ENCODE assay signal across 2 cellular contexts in the genomic region with DNA sequence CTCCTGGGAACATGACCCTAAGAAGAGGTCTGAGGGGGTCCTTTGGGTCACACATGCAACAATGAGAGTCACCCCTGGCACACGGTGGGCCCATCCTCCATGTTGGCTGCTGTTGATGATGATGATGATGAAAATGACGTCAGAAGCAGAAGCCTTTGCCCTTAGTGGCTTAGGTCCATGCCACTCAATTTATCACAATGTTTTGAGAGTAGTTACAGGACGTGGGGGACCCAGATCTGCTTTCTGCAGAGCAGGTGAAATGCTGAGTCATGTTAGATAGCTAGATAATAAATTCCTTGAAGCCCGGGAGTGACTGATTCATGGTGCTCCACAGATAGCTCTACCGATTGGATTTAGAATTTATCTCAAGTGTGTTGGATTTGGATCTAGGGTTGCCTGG.
TF ChIP-seq lines count a peak whose summit lies in the region.

No MANE protein-coding gene starts in this region.

TF ChIP-seq in A549, 52 proteins besides CTCF, POLR2A, EP300 and RAD21 (continued from another document):
- TF ChIP-seq, protein P1, sequence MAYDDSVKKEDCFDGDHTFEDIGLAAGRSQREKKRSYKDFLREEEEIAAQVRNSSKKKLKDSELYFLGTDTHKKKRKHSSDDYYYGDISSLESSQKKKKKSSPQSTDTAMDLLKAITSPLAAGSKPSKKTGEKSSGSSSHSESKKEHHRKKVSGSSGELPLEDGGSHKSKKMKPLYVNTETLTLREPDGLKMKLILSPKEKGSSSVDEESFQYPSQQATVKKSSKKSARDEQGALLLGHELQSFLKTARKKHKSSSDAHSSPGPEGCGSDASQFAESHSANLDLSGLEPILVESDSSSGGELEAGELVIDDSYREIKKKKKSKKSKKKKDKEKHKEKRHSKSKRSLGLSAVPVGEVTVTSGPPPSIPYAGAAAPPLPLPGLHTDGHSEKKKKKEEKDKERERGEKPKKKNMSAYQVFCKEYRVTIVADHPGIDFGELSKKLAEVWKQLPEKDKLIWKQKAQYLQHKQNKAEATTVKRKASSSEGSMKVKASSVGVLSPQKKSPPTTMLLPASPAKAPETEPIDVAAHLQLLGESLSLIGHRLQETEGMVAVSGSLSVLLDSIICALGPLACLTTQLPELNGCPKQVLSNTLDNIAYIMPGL (CRISPR knock-in tag; IDR thresholded peaks at IDR 0.05; ENCODE audit: borderline replicate concordance): no peak
- TF ChIP-seq JUN (IDR thresholded peaks at IDR 0.05): no peak

TF ChIP-seq in GM23338, 12 proteins besides CTCF, POLR2A, EP300 and RAD21 (continued from another document):
- TF ChIP-seq, protein P2, sequence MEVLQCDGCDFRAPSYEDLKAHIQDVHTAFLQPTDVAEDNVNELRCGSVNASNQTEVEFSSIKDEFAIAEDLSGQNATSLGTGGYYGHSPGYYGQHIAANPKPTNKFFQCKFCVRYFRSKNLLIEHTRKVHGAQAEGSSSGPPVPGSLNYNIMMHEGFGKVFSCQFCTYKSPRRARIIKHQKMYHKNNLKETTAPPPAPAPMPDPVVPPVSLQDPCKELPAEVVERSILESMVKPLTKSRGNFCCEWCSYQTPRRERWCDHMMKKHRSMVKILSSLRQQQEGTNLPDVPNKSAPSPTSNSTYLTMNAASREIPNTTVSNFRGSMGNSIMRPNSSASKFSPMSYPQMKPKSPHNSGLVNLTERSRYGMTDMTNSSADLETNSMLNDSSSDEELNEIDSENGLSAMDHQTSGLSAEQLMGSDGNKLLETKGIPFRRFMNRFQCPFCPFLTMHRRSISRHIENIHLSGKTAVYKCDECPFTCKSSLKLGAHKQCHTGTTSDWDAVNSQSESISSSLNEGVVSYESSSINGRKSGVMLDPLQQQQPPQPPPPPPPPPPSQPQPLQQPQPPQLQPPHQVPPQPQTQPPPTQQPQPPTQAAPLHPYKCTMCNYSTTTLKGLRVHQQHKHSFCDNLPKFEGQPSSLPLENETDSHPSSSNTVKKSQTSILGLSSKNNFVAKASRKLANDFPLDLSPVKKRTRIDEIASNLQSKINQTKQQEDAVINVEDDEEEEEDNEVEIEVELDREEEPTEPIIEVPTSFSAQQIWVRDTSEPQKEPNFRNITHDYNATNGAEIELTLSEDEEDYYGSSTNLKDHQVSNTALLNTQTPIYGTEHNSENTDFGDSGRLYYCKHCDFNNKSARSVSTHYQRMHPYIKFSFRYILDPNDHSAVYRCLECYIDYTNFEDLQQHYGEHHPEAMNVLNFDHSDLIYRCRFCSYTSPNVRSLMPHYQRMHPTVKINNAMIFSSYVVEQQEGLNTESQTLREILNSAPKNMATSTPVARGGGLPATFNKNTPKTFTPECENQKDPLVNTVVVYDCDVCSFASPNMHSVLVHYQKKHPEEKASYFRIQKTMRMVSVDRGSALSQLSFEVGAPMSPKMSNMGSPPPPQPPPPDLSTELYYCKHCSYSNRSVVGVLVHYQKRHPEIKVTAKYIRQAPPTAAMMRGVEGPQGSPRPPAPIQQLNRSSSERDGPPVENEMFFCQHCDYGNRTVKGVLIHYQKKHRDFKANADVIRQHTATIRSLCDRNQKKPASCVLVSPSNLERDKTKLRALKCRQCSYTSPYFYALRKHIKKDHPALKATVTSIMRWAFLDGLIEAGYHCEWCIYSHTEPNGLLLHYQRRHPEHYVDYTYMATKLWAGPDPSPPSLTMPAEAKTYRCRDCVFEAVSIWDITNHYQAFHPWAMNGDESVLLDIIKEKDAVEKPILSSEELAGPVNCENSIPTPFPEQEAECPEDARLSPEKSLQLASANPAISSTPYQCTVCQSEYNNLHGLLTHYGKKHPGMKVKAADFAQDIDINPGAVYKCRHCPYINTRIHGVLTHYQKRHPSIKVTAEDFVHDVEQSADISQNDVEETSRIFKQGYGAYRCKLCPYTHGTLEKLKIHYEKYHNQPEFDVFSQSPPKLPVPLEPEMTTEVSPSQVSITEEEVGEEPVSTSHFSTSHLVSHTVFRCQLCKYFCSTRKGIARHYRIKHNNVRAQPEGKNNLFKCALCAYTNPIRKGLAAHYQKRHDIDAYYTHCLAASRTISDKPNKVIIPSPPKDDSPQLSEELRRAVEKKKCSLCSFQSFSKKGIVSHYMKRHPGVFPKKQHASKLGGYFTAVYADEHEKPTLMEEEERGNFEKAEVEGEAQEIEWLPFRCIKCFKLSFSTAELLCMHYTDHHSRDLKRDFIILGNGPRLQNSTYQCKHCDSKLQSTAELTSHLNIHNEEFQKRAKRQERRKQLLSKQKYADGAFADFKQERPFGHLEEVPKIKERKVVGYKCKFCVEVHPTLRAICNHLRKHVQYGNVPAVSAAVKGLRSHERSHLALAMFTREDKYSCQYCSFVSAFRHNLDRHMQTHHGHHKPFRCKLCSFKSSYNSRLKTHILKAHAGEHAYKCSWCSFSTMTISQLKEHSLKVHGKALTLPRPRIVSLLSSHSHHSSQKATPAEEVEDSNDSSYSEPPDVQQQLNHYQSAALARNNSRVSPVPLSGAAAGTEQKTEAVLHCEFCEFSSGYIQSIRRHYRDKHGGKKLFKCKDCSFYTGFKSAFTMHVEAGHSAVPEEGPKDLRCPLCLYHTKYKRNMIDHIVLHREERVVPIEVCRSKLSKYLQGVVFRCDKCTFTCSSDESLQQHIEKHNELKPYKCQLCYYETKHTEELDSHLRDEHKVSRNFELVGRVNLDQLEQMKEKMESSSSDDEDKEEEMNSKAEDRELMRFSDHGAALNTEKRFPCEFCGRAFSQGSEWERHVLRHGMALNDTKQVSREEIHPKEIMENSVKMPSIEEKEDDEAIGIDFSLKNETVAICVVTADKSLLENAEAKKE (CRISPR knock-in tag; IDR thresholded peaks at IDR 0.05): no peak
- TF ChIP-seq NANOG (IDR thresholded peaks at IDR 0.05; ENCODE audit: borderline replicate concordance): no peak
- no peak for TF ChIP-seq EZH2phosphoT487 (IDR thresholded peaks at IDR 0.05; ENCODE audit: unreplicated experiment)
- no peak for TF ChIP-seq STAT1 (IDR thresholded peaks at IDR 0.05; ENCODE audit: unreplicated experiment)
- TF ChIP-seq ZNF114 (CRISPR knock-in tag; IDR thresholded peaks at IDR 0.05): no peak
- TF ChIP-seq JUNB (IDR thresholded peaks at IDR 0.05; ENCODE audit: unreplicated experiment): no peak
- TF ChIP-seq, protein P3, sequence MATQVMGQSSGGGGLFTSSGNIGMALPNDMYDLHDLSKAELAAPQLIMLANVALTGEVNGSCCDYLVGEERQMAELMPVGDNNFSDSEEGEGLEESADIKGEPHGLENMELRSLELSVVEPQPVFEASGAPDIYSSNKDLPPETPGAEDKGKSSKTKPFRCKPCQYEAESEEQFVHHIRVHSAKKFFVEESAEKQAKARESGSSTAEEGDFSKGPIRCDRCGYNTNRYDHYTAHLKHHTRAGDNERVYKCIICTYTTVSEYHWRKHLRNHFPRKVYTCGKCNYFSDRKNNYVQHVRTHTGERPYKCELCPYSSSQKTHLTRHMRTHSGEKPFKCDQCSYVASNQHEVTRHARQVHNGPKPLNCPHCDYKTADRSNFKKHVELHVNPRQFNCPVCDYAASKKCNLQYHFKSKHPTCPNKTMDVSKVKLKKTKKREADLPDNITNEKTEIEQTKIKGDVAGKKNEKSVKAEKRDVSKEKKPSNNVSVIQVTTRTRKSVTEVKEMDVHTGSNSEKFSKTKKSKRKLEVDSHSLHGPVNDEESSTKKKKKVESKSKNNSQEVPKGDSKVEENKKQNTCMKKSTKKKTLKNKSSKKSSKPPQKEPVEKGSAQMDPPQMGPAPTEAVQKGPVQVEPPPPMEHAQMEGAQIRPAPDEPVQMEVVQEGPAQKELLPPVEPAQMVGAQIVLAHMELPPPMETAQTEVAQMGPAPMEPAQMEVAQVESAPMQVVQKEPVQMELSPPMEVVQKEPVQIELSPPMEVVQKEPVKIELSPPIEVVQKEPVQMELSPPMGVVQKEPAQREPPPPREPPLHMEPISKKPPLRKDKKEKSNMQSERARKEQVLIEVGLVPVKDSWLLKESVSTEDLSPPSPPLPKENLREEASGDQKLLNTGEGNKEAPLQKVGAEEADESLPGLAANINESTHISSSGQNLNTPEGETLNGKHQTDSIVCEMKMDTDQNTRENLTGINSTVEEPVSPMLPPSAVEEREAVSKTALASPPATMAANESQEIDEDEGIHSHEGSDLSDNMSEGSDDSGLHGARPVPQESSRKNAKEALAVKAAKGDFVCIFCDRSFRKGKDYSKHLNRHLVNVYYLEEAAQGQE (IDR thresholded peaks at IDR 0.05; ENCODE audit: unreplicated experiment): no peak
- TF ChIP-seq, protein P4, sequence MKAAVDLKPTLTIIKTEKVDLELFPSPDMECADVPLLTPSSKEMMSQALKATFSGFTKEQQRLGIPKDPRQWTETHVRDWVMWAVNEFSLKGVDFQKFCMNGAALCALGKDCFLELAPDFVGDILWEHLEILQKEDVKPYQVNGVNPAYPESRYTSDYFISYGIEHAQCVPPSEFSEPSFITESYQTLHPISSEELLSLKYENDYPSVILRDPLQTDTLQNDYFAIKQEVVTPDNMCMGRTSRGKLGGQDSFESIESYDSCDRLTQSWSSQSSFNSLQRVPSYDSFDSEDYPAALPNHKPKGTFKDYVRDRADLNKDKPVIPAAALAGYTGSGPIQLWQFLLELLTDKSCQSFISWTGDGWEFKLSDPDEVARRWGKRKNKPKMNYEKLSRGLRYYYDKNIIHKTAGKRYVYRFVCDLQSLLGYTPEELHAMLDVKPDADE (IDR thresholded peaks at IDR 0.05): no peak
- TF ChIP-seq CREB1 (CRISPR knock-in tag; IDR thresholded peaks at IDR 0.05; ENCODE audit: low read depth): no peak
- no peak for TF ChIP-seq ZNF331 (CRISPR knock-in tag; IDR thresholded peaks at IDR 0.05; ENCODE audit: low read depth)
- no peak for TF ChIP-seq EZH2 (IDR thresholded peaks at IDR 0.05; ENCODE audit: low read depth, unreplicated experiment)
